In the genomic region with DNA sequence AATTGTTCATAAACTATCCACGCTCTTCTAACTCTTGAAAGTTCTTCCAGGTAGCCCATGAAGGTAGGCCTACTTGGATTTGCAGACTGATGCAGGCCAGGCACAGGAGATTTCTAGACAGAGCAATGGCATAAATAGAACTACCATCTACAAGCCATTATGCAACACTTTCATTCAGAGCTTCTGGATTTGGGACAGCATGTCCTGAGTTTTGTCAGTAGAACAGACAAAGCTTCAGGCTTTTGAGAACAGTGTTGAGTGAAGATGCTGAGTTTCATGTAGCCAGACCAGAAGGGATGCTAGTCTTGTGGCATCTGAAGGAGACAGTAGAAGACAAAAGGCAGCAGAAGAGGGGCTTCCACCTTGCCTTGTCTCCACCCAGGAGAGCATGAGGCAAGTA, we compare ENCODE assay signal across 20 cellular contexts.
"Had no signal": no experiment of that assay in that cellular context is flagged by ENCODE, and none has a peak within 500 bp of the region (broad histone marks: within the 10 kb centered on the region; RNA-seq: fewer than 3 reads in every experiment).

No MANE protein-coding gene starts in this region.

- H3K4me3 Mint-ChIP-seq: dendritic cell treated with granulocyte-macrophage colony-stimulating factor and Interleukin-4, amounts not matched to agents 40 ng/mL and 50 ng/mL, for 4 days; immature natural killer cell; mesothelial cell of epicardium; naive B cell had no signal

- H3K36me3 Mint-ChIP-seq: immature natural killer cell, mesothelial cell of epicardium, naive B cell had no signal

- H3K27ac ChIP-seq: colonic mucosa, esophagus muscularis mucosa, foreskin keratinocyte, gastroesophageal sphincter, heart left ventricle, hepatocyte, left lung, lower lobe of right lung had no signal

- H3K9me3 Mint-ChIP-seq: mesothelial cell of epicardium had no signal

- H3K4me1 ChIP-seq: colonic mucosa, esophagus muscularis mucosa, foreskin keratinocyte, gastroesophageal sphincter, heart left ventricle, left lung, lower lobe of right lung had no signal

- H3K4me3 ChIP-seq: colonic mucosa, esophagus muscularis mucosa, gastroesophageal sphincter, heart left ventricle, hepatocyte, left lung, lower lobe of right lung, mucosa of descending colon had no signal

- H3K36me3 ChIP-seq: colonic mucosa, esophagus muscularis mucosa, gastroesophageal sphincter, heart left ventricle, left lung, lower lobe of right lung had no signal

- H3K4me1 Mint-ChIP-seq: immature natural killer cell, mesothelial cell of epicardium, naive B cell had no signal

- DNase-seq: colonic mucosa; cortex of kidney; effector CD4-positive, alpha-beta T cell; effector memory CD4-positive, alpha-beta T cell; foreskin keratinocyte; heart left ventricle; hypothalamus; immature natural killer cell; left cardiac atrium; left lung; left ventricle myocardium superior; lower lobe of right lung; mesenchymal stem cell; mucosa of descending colon; naive B cell had no signal

- H3K27ac Mint-ChIP-seq: dendritic cell treated with granulocyte-macrophage colony-stimulating factor and Interleukin-4, amounts not matched to agents 40 ng/mL and 50 ng/mL, for 4 days; immature natural killer cell; mesothelial cell of epicardium; naive B cell had no signal

- H3K27me3 Mint-ChIP-seq: dendritic cell treated with granulocyte-macrophage colony-stimulating factor and Interleukin-4, amounts not matched to agents 40 ng/mL and 50 ng/mL, for 4 days; naive B cell had no signal

- H2AFZ ChIP-seq: hepatocyte had no signal

- H3K4me2 ChIP-seq: hepatocyte had no signal

- H3K27me3 ChIP-seq: colonic mucosa, esophagus muscularis mucosa, foreskin keratinocyte, gastroesophageal sphincter, heart left ventricle, hepatocyte, left lung had no signal

- ATAC-seq: foreskin keratinocyte, gastroesophageal sphincter, heart left ventricle, left cardiac atrium, left lung, left ventricle myocardium superior, lower lobe of right lung, mucosa of descending colon had no signal

- H3K79me2 ChIP-seq: hepatocyte had no signal

- H3K9me3 ChIP-seq: colonic mucosa, lower lobe of right lung had no signal
